In the genomic region with DNA sequence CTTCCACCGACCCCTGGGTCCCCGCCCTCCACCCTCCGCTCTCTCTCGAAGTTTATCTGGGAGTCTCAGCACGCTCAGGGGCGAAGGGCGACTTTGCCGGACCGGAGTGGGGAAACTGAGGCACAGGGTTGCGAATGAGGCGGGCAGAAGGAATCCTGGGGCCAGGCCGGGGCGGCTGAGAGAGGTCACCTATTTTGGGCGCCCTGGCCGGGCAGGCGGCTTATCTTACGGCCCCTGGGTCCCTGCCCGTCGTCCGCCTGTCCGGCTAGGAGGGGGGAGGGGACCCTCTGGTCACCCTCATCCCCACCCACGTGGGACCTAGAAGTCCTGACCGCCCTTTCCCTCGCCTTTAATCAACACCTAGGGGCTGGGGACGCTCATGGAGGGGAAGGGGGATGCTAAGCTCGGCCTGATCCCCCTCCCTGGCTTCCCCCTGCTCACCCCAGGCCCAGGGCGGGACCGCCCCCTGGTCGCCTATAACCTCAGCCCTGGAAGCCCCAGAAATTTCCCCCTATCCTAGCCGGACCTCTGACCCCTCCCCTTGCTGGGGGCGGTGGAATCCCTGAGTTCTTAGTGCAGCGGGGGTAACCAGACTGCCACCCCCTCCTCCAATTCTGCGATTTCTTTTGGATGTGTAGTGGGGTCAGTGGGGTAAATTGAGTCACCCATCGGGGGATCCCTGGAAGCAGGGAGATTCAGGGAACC, we compare ENCODE assay signal across 5 cellular contexts. TPM values are rescaled to one million over a fixed set of nuclear protein-coding genes. Genes with fewer than 3 reads are reported as not detected.
A peak's percentile ranks its signal among the peaks of the same experiment; 100 is the strongest.
DNase-seq lines count a peak whose midpoint lies in the region; ATAC-seq and TF ChIP-seq lines count a peak whose summit lies in the region.

No MANE protein-coding gene starts in this region.

- H3K36me3 ChIP-seq in KOPT-K1 (ENCODE audit: insufficient read depth, low read length) (no peaks in the 10 kb centered on the region), ascending aorta (peaks cover 7 to 12% of the 10 kb centered on the region in 2 donors), muscle layer of duodenum (ENCODE audit: control insufficient read depth in 1 of 2, insufficient read depth in 2 of 2, low read length in 2 of 2) (peaks cover 13% of the 10 kb centered on the region in 2 donors)

- ATAC-seq in GM21381 (IDR thresholded peaks at IDR 0.05; ENCODE audit: unreplicated experiment) = no peak

- no peaks in the 10 kb centered on the region for H3K9me3 ChIP-seq in KOPT-K1 (ENCODE audit: insufficient read depth, low read length, poor library complexity, severe bottlenecking)
- no peaks in the 10 kb centered on the region for H3K9me3 ChIP-seq in ascending aorta
- no peaks in the 10 kb centered on the region for H3K9me3 ChIP-seq in muscle layer of duodenum (ENCODE audit: control insufficient read depth in 1 of 2, low read length in 2 of 2)

- H3K27ac ChIP-seq in KOPT-K1 (ENCODE audit: low read depth, low read length, poor library complexity, severe bottlenecking) (peak overlapping the region; percentile 39), ascending aorta (peak overlapping the region; percentile 87 to 93), muscle layer of duodenum (ENCODE audit: low read length) (peak overlapping the region; percentile 90)

- intact Hi-C loops in ascending aorta (cut with DNase I) = loop anchor here (2.0 to 10.0 kb wide), 9 partner anchors 223 to 1181 kb away; partner anchors contain the start of genes KHSRP, NDUFA11, SAFB and SAFB2

- no peak for TF ChIP-seq CTCF in ascending aorta (IDR thresholded peaks at IDR 0.05)

- H3K4me1 ChIP-seq in ascending aorta (peaks cover 3 to 50% of the 10 kb centered on the region in 2 donors), muscle layer of duodenum (ENCODE audit: control insufficient read depth in 1 of 2, insufficient read depth in 2 of 2, low read length in 2 of 2) (peaks cover 15 to 58% of the 10 kb centered on the region in 2 donors)

- no peaks in the 10 kb centered on the region for H3K27me3 ChIP-seq in ascending aorta
- H3K27me3 ChIP-seq in muscle layer of duodenum (ENCODE audit: low read depth, low read length) = no peaks in the 10 kb centered on the region

- H3K4me3 ChIP-seq in ascending aorta (peak overlapping the region; percentile 65 to 74), muscle layer of duodenum (ENCODE audit: low read depth in 1 of 2, low read length in 2 of 2) (peak overlapping the region; percentile 84 to 93)

- DNase-seq in ascending aorta (ENCODE audit: low spot score in 2 of 2) (no peak), SHP77 treated with DMSO at 0.1 percent for 48 hours (lab: John Stamatoyannopoulos, UW) (no peak)

RNA-seq across cellular contexts. Expression of gene TRIP10, which starts 0.6 kb away (rescaled TPM):
- total RNA-seq in ascending aorta = 109 TPM

RNA-seq across cellular contexts. Expression of gene GPR108, which starts 2.7 kb away (rescaled TPM):
- 57.6 TPM for total RNA-seq in ascending aorta

RNA-seq across cellular contexts. Expression of gene C3, which starts 19.6 kb away (rescaled TPM):
- 2,421 TPM for total RNA-seq in ascending aorta

RNA-seq across cellular contexts. Expression of gene SH2D3A, which starts 27.2 kb away (rescaled TPM):
- not detected for total RNA-seq in ascending aorta

RNA-seq across cellular contexts. Expression of gene VAV1, which starts 32.5 kb away (rescaled TPM):
- 4.4 TPM for total RNA-seq in ascending aorta

Comparison
In these comparisons a context has a peak if more than half of its experiments do, and no peak if none do; other contexts are left out.
1. H3K27ac ChIP-seq: peak in every context shown above with its lines; median percentile 90 in ascending aorta; 90 in muscle layer of duodenum; 39 in KOPT-K1.